In the genomic region with DNA sequence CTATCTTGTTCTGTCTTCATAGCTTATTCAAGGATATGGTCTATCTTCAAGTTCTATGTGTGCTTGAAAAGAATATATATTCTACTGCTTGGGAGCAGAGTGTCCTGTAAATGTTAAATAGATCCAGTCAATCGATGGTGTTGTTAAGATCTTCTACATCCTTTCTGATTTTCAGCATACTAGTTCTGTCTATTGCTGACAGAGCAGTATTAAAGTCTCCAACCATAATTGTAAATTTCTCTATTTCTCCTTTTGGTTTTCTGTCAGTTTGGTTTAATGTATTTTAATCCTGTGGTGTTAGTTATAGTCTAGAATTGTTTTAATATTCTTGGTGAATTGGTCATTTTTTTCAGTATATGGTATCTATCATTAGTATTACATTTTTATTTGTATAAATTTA, we compare ENCODE assay signal across 1 cellular context.
TF ChIP-seq lines count a peak whose summit lies in the region.

No MANE protein-coding gene starts in this region.

TF ChIP-seq in HepG2, 621 proteins besides CTCF, POLR2A, EP300 and RAD21 (continued from another document):
- TF ChIP-seq TERF1 (CRISPR knock-in tag; IDR thresholded peaks at IDR 0.05) = no peak
- TF ChIP-seq ZNF678 (CRISPR knock-in tag; IDR thresholded peaks at IDR 0.05) = no peak
- no peak for TF ChIP-seq ZNF850 (CRISPR knock-in tag; conservative IDR thresholded peaks at IDR 0.05)
- no peak for TF ChIP-seq ZNF460 (CRISPR knock-in tag; IDR thresholded peaks at IDR 0.05; ENCODE audit: borderline replicate concordance)
- no peak for TF ChIP-seq CBX1 (IDR thresholded peaks at IDR 0.05; ENCODE audit: low read depth)
